In the genomic region with DNA sequence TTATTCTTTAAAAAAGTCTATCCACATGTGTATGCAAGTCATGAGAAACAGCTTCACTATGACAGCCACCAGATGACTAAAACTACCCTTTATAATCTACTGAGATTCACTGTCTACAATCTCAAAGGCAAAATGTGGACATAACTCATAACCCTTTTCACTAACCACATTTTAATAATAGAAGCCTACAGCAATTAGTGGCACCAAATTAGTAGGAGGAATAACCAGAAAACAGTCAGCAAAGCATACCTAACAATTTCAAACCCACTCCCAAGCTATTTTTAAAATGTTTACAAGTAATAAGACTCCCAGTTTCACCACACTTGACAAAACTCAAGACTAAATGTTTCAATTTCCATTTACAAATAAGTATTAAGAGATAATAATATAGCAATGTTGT, we compare ENCODE assay signal across 15 cellular contexts.
DNase-seq lines count a peak whose midpoint lies in the region; ATAC-seq lines count a peak whose summit lies in the region.
"Had no signal": no experiment of that assay in that cellular context is flagged by ENCODE, and none has a peak within 500 bp of the region (broad histone marks: within the 10 kb centered on the region; RNA-seq: fewer than 3 reads in every experiment).

No MANE protein-coding gene starts in this region.

- in situ Hi-C loops in ACHN (cut with HindIII; ENCODE audit: low pct_ligation_motif_present, low pct_unique_long_range_greater_than_20kb, low sequenced_read_pairs): no loop called here

- H3K14ac ChIP-seq in neuronal stem cell (ENCODE audit: low read length): no peak overlapping the region

- H2AK5ac ChIP-seq in neuronal stem cell (ENCODE audit: low read depth, low read length): no peak overlapping the region

- H3K4me1 Mint-ChIP-seq in activated CD4-positive, alpha-beta T cell treated with anti-CD3 and anti-CD28 coated beads for 36 hours: peaks cover 8% of the 10 kb centered on the region
- H3K4me1 Mint-ChIP-seq in activated CD4-positive, alpha-beta T cell treated with anti-CD3 and anti-CD28 coated beads, Interleukin-2, amount 10 ng/mL, durations not matched to agents 24 days and 14 days: peaks cover 18% of the 10 kb centered on the region

- H3K27ac Mint-ChIP-seq in activated CD4-positive, alpha-beta T cell treated with anti-CD3 and anti-CD28 coated beads for 36 hours: no peak overlapping the region
- H3K27ac Mint-ChIP-seq in activated CD4-positive, alpha-beta T cell treated with anti-CD3 and anti-CD28 coated beads, Interleukin-2, amount 10 ng/mL, durations not matched to agents 24 days and 14 days: no peak overlapping the region
- H3K27ac Mint-ChIP-seq: memory B cell had no signal

- H3K4ac ChIP-seq in neuronal stem cell (ENCODE audit: low read length): no peak overlapping the region

- H3K27me3 ChIP-seq in neuronal stem cell (ENCODE audit: control insufficient read depth in 3 of 3, insufficient read depth in 3 of 3, low read depth in 1 of 3, low read length in 3 of 3): no peaks in the 10 kb centered on the region

- no peaks in the 10 kb centered on the region for H3K9me3 Mint-ChIP-seq in activated CD4-positive, alpha-beta T cell treated with anti-CD3 and anti-CD28 coated beads for 36 hours (ENCODE audit: low read depth)
- H3K9me3 Mint-ChIP-seq in activated CD4-positive, alpha-beta T cell treated with anti-CD3 and anti-CD28 coated beads, Interleukin-2, amount 10 ng/mL, durations not matched to agents 24 days and 14 days: peaks cover 8% of the 10 kb centered on the region
- H3K9me3 Mint-ChIP-seq: memory B cell had no signal

- no peak overlapping the region for H3K9ac ChIP-seq in neuronal stem cell (ENCODE audit: low read depth, low read length, poor library complexity)

- H2BK5ac ChIP-seq in neuronal stem cell (ENCODE audit: low read length): no peak overlapping the region

- no peak overlapping the region for H2BK15ac ChIP-seq in neuronal stem cell (ENCODE audit: low read length)

- H2AFZ ChIP-seq in neuronal stem cell (ENCODE audit: low read length): no peak overlapping the region

- H3K4me3 ChIP-seq in neuronal stem cell (ENCODE audit: low read length in 2 of 2): no peak overlapping the region

- no peaks in the 10 kb centered on the region for H3K9me3 ChIP-seq in neuronal stem cell (replicated peaks in 1 of 2; ENCODE audit: control insufficient read depth in 2 of 2, insufficient read depth in 1 of 2, low read depth in 1 of 2, low read length in 2 of 2)

- H2BK12ac ChIP-seq in neuronal stem cell (ENCODE audit: low read length): no peak overlapping the region

- POLR2A ChIA-PET in activated CD4-positive, alpha-beta T cell treated with anti-CD3 and anti-CD28 coated beads for 36 hours (lab: Charles Lee): no interaction called here

- H4K8ac ChIP-seq in neuronal stem cell (ENCODE audit: low read depth, low read length): no peak overlapping the region

- no peaks in the 10 kb centered on the region for H3K79me1 ChIP-seq in neuronal stem cell (ENCODE audit: low read depth, low read length)

- no peaks in the 10 kb centered on the region for H3K4me1 ChIP-seq in neuronal stem cell (ENCODE audit: control insufficient read depth in 2 of 2, insufficient read depth in 1 of 2, low read depth in 1 of 2, low read length in 2 of 2)

- H3K4me2 ChIP-seq in neuronal stem cell (ENCODE audit: insufficient read depth, low read length, poor library complexity, severe bottlenecking): no peak overlapping the region

- no peaks in the 10 kb centered on the region for H3K27me3 Mint-ChIP-seq in activated CD4-positive, alpha-beta T cell treated with anti-CD3 and anti-CD28 coated beads for 36 hours
- H3K27me3 Mint-ChIP-seq in activated CD4-positive, alpha-beta T cell treated with anti-CD3 and anti-CD28 coated beads, Interleukin-2, amount 10 ng/mL, durations not matched to agents 24 days and 14 days: peaks cover 5% of the 10 kb centered on the region
- H3K27me3 Mint-ChIP-seq: memory B cell had no signal

- H3K27ac ChIP-seq in neuronal stem cell (replicated peaks; ENCODE audit: low read length): no peak overlapping the region

- no peak overlapping the region for H3K18ac ChIP-seq in neuronal stem cell (ENCODE audit: low read length)

- H3K4me3 Mint-ChIP-seq in activated CD4-positive, alpha-beta T cell treated with anti-CD3 and anti-CD28 coated beads for 36 hours: no peak overlapping the region
- H3K4me3 Mint-ChIP-seq in activated CD4-positive, alpha-beta T cell treated with anti-CD3 and anti-CD28 coated beads, Interleukin-2, amount 10 ng/mL, durations not matched to agents 24 days and 14 days: no peak overlapping the region
- H3K4me3 Mint-ChIP-seq: memory B cell had no signal

- H3K36me3 Mint-ChIP-seq in activated CD4-positive, alpha-beta T cell treated with anti-CD3 and anti-CD28 coated beads for 36 hours (ENCODE audit: low read depth): no peaks in the 10 kb centered on the region
- H3K36me3 Mint-ChIP-seq in activated CD4-positive, alpha-beta T cell treated with anti-CD3 and anti-CD28 coated beads, Interleukin-2, amount 10 ng/mL, durations not matched to agents 24 days and 14 days (ENCODE audit: low read depth): peaks cover 12% of the 10 kb centered on the region
- H3K36me3 Mint-ChIP-seq: memory B cell had no signal

- H3K36me3 ChIP-seq in neuronal stem cell (replicated peaks in 1 of 2; ENCODE audit: control insufficient read depth in 2 of 2, insufficient read depth in 2 of 2, low read length in 2 of 2): no peaks in the 10 kb centered on the region

- intact Hi-C loops in activated CD4-positive, alpha-beta T cell treated with anti-CD3 and anti-CD28 coated beads for 36 hours (cut with DNase I, micrococcal nuclease): no loop called here
- intact Hi-C loops in activated CD4-positive, alpha-beta T cell treated with anti-CD3 and anti-CD28 coated beads, Interleukin-2, amount 10 ng/mL, durations not matched to agents 24 days and 14 days (cut with micrococcal nuclease): no loop called here
- intact Hi-C loops in Right ventricle myocardium superior (cut with DNase I): no loop called here

- H3K23ac ChIP-seq in neuronal stem cell (ENCODE audit: low read depth, low read length, poor library complexity): no peak overlapping the region

- peak; percentile 60 for ATAC-seq in activated CD4-positive, alpha-beta T cell treated with anti-CD3 and anti-CD28 coated beads for 36 hours
- peak; percentile 85 for ATAC-seq in HG02571 (IDR thresholded peaks at IDR 0.05; ENCODE audit: unreplicated experiment)
- peak; percentile 85 for ATAC-seq in HG03442 (IDR thresholded peaks at IDR 0.05; ENCODE audit: unreplicated experiment)
- no peak for ATAC-seq in Right ventricle myocardium superior (ENCODE audit: poor library complexity)

- CTCF ChIA-PET in activated CD4-positive, alpha-beta T cell treated with anti-CD3 and anti-CD28 coated beads for 36 hours (lab: Charles Lee): interaction anchor here (1.0 to 2.0 kb wide), 3 partner anchors 10 to 58 kb away, joined by 3 to 4 read pairs (median 3); no protein-coding TSS in a partner anchor

- no peak overlapping the region for H2BK120ac ChIP-seq in neuronal stem cell (ENCODE audit: low read depth, low read length)

- no peak overlapping the region for H4K91ac ChIP-seq in neuronal stem cell (ENCODE audit: low read depth, low read length, poor library complexity)

- no peak for DNase-seq in activated CD4-positive, alpha-beta T cell treated with anti-CD3 and anti-CD28 coated beads for 36 hours
- DNase-seq in activated CD4-positive, alpha-beta T cell treated with anti-CD3 and anti-CD28 coated beads, Interleukin-2, amount 10 ng/mL, durations not matched to agents 24 days and 14 days: no peak
- DNase-seq in neuronal stem cell (ENCODE audit: low spot score) (no peak), NCI-H187 (lab: John Stamatoyannopoulos, UW) (no peak), Right ventricle myocardium superior (no peak), ACHN (no peak)
- DNase-seq: 8988T; DMS79; effector CD8-positive, alpha-beta T cell; hippocampal formation; NCI-H524 treated with DMSO at 0.1 percent for 48 hours; retina had no signal
